30 cellular contexts compared by ENCODE assay signal in the genomic region with DNA sequence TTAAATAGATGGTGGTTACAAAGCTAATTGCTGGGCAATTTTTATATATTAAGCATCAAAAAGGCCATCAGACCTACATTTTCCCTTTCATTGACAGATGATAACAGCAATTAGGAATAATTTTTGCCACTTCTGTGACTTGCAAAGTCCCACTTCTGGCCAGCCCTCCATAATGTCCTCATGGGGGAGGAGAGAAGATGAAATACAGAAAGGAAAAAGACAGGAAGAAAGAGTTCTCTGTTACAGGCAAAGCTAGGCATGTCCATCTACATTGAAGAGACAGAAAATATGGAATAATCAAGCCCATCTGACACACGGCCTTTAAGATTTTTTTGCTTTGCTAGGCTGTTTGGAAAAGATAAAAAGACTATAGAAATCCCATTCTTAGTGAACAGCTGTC.
DNase-seq lines count a peak whose midpoint lies in the region; ATAC-seq and TF ChIP-seq lines count a peak whose summit lies in the region.
"Had no signal": no experiment of that assay in that cellular context is flagged by ENCODE, and none has a peak within 500 bp of the region (broad histone marks: within the 10 kb centered on the region; RNA-seq: fewer than 3 reads in every experiment).

No MANE protein-coding gene starts in this region.

- H3K27ac ChIP-seq in dorsolateral prefrontal cortex = peak overlapping the region in 57 of 59 donors; percentile 4 to 85 (median 68)
- H3K27ac ChIP-seq: colonic mucosa, HL-60, left lung, upper lobe of left lung, WERI-Rb-1 had no signal

- no peak overlapping the region for H3K4me3 ChIP-seq in dorsolateral prefrontal cortex
- H3K4me3 ChIP-seq: breast epithelium, colonic mucosa, left lung, MG63, upper lobe of left lung had no signal

- no peak for TF ChIP-seq CTCF in dorsolateral prefrontal cortex (IDR thresholded peaks at IDR 0.05 in 54 of 56, conservative IDR thresholded peaks at IDR 0.05 in 2 of 56; ENCODE audit: low read depth in 1 of 56, partially characterized antibody in 56 of 56)

- H3K27me3 ChIP-seq in dorsolateral prefrontal cortex = no peaks in the 10 kb centered on the region
- H3K27me3 ChIP-seq: breast epithelium, colonic mucosa, left lung, MG63, upper lobe of left lung had no signal

- peak; percentile 54 for DNase-seq in NCI-H1436 treated with DMSO at 0.1 percent for 48 hours (lab: John Stamatoyannopoulos, UW)
- peak; percentile 68 for DNase-seq in NCI-H2227 treated with DMSO at 0.1 percent for 48 hours (lab: John Stamatoyannopoulos, UW)
- no peak for DNase-seq in dorsolateral prefrontal cortex
- DNase-seq in putamen (ENCODE audit: low spot score) = peak; percentile 24
- DNase-seq in retina = no peak
- DNase-seq in SW 1271 (lab: John Stamatoyannopoulos, UW) = no peak
- DNase-seq: activated CD4-positive, alpha-beta T cell treated with anti-CD3 and anti-CD28 coated beads for 48 hours; activated naive CD4-positive, alpha-beta T cell treated with anti-CD3 and anti-CD28 coated beads, Interleukin-2, amount 50 U/mL, for 16 hours; activated T-cell treated with anti-CD3 and anti-CD28 coated beads for 4 hours; amniotic stem cell; CD8-positive, alpha-beta memory T cell; colonic mucosa; effector CD8-positive, alpha-beta T cell; EL; H7; KBM-7; left lung; mesendoderm; MG63; NCI-H1694; NCI-H2171 treated with DMSO at 0.1 percent for 48 hours; NCI-H524 treated with DMSO at 0.1 percent for 48 hours; SIG-M5; stimulated activated CD4-positive, alpha-beta T cell treated with anti-CD3 and anti-CD28 coated beads, Interleukin-4, amount 100 ng/mL, for 24 hours; T1000; upper lobe of left lung; WERI-Rb-1 had no signal

- intact Hi-C loops in dorsolateral prefrontal cortex (cut with DNase I) = loop anchor here (5.0 to 10.0 kb wide), 2 partner anchors 68 to 230 kb away; partner anchors contain the start of gene SRP9 (in 1 of the 2)

- no peak for ATAC-seq in GM19467 (IDR thresholded peaks at IDR 0.05; ENCODE audit: unreplicated experiment)
- ATAC-seq: left lung had no signal

Comparison
In these comparisons a context has a peak if more than half of its experiments do, and no peak if none do; other contexts are left out.
1. DNase-seq: peak in NCI-H1436 treated with DMSO at 0.1 percent for 48 hours (single experiment), NCI-H2227 treated with DMSO at 0.1 percent for 48 hours (single experiment) and putamen (single experiment); none in dorsolateral prefrontal cortex (0 of 10), retina (single experiment) and SW 1271 (0 of 2).